12 cellular contexts compared by ENCODE assay signal in genomic region chr16:2854700-2855309, GRCh38. TPM values are rescaled to one million over a fixed set of nuclear protein-coding genes. Genes with fewer than 3 reads are reported as not detected.
DNase-seq lines count a peak whose midpoint lies in the region; ATAC-seq, FAIRE-seq and TF ChIP-seq lines count a peak whose summit lies in the region.
"Had no signal": no experiment of that assay in that cellular context is flagged by ENCODE, and none has a peak within 500 bp of the region (broad histone marks: within the 10 kb centered on the region; RNA-seq: fewer than 3 reads in every experiment).

No MANE protein-coding gene starts in this region.

- no peaks in the 10 kb centered on the region for H3K36me3 ChIP-seq in heart right ventricle
- H3K36me3 ChIP-seq in PC-3 (ENCODE audit: low read depth, low read length): 0 out of 2 replicates have a peak, but pooled peaks cover 3% of the 10 kb centered on the region
- H3K36me3 ChIP-seq in upper lobe of right lung: no peaks in the 10 kb centered on the region
- no peaks in the 10 kb centered on the region for H3K36me3 ChIP-seq in kidney (ENCODE audit: control insufficient read depth in 1 of 2, insufficient read depth in 2 of 2, low read length in 2 of 2)

- peaks cover 0 to 14% (median 0%) of the 10 kb centered on the region in 11 donors for H3K9me3 ChIP-seq in heart right ventricle
- no peaks in the 10 kb centered on the region for H3K9me3 ChIP-seq in PC-3 (ENCODE audit: low read length)
- no peaks in the 10 kb centered on the region for H3K9me3 ChIP-seq in upper lobe of right lung
- peaks cover 2 to 6% of the 10 kb centered on the region in 2 donors for H3K9me3 ChIP-seq in kidney (ENCODE audit: control insufficient read depth in 1 of 2, low read length in 2 of 2)
- H3K9me3 ChIP-seq: tibial artery had no signal

- POLR2A ChIA-PET in PC-3 (lab: Charles Lee; ENCODE audit: unreplicated experiment): no interaction called here

- FAIRE-seq in kidney (lab: Jason Lieb, UNC): no peak

- H3K9ac ChIP-seq in PC-3 (ENCODE audit: low read length): no peak overlapping the region
- H3K9ac ChIP-seq in kidney (ENCODE audit: low read length in 2 of 2): no peak overlapping the region

- no peaks in the 10 kb centered on the region for H4K20me1 ChIP-seq in PC-3 (ENCODE audit: low read length)

- H3K4me2 ChIP-seq in PC-3 (ENCODE audit: low read length): no peak overlapping the region

- H3F3A ChIP-seq in PC-3 (ENCODE audit: low read length, unreplicated experiment): no peaks in the 10 kb centered on the region

- CTCF ChIA-PET in PC-3 (lab: Charles Lee): interaction anchor here (0.6 kb wide), 2 partner anchors 13 to 28 kb away, joined by 3 to 4 read pairs; partner anchors contain the start of gene FLYWCH2

- TF ChIP-seq CTCF in heart right ventricle (IDR thresholded peaks at IDR 0.05) (peak in 5 of 9 donors; percentile 17 to 37 (median 19)), PC-3 (conservative IDR thresholded peaks at IDR 0.05; ENCODE audit: low read depth, low read length) (peak; percentile 79), fibroblast of pulmonary artery (IDR thresholded peaks at IDR 0.05; ENCODE audit: low read length, missing control alignments) (peak; percentile 54), upper lobe of right lung (IDR thresholded peaks at IDR 0.05) (peak; percentile 43), kidney (IDR thresholded peaks at IDR 0.05; ENCODE audit: borderline replicate concordance, extremely low read depth, insufficient read depth) (no peak)

- H2AFZ ChIP-seq in PC-3 (ENCODE audit: low read length): no peak overlapping the region

- H3K27ac ChIP-seq in heart right ventricle (no peak overlapping the region), PC-3 (ENCODE audit: low read length) (no peak overlapping the region), upper lobe of right lung (no peak overlapping the region), kidney (ENCODE audit: low read depth in 2 of 2, low read length in 2 of 2) (no peak overlapping the region)
- H3K27ac ChIP-seq: tibial artery had no signal

- intact Hi-C loops in heart right ventricle (cut with DNase I) (no loop called here), Right ventricle myocardium inferior (cut with DNase I) (no loop called here), PC-3 (cut with micrococcal nuclease) (loop anchor here (1.0 kb wide), 1 partner anchor 13 kb away; no protein-coding TSS in a partner anchor), upper lobe of right lung (cut with DNase I) (no loop called here), kidney (cut with DNase I) (no loop called here)

- ATAC-seq in heart right ventricle (no peak), Right ventricle myocardium inferior (no peak), PC-3 (no peak), upper lobe of right lung (no peak), GM21360 (IDR thresholded peaks at IDR 0.05; ENCODE audit: unreplicated experiment) (no peak)

- peaks cover 6% of the 10 kb centered on the region; the same call in 1 of the 2 replicates for H3K79me2 ChIP-seq in PC-3 (ENCODE audit: low read length)

- no peak overlapping the region for H3K4me3 ChIP-seq in heart right ventricle
- no peak overlapping the region for H3K4me3 ChIP-seq in PC-3 (ENCODE audit: low read length)
- H3K4me3 ChIP-seq in fibroblast of pulmonary artery (replicated peaks; ENCODE audit: low read depth, low read length): no peak overlapping the region
- no peak overlapping the region for H3K4me3 ChIP-seq in upper lobe of right lung
- no peak overlapping the region for H3K4me3 ChIP-seq in kidney (ENCODE audit: low read length in 2 of 2)
- H3K4me3 ChIP-seq: tibial artery had no signal

- WGBS in heart right ventricle, 2 donors: 61 to 65% methylated on average over 5 of the region's 5 CpGs

- BruUV-seq in PC-3 (replicated peaks; lab: Mats Ljungman, UMichigan): no TSS peak

- no peaks in the 10 kb centered on the region for H3K9me2 ChIP-seq in PC-3 (replicated peaks; ENCODE audit: low read length)

- peaks cover 0 to 9% (median 0%) of the 10 kb centered on the region in 9 donors for H3K4me1 ChIP-seq in heart right ventricle
- peaks cover 21% of the 10 kb centered on the region for H3K4me1 ChIP-seq in PC-3 (ENCODE audit: insufficient read depth, low read length)
- H3K4me1 ChIP-seq in upper lobe of right lung: no peaks in the 10 kb centered on the region
- no peaks in the 10 kb centered on the region for H3K4me1 ChIP-seq in kidney (ENCODE audit: control insufficient read depth in 1 of 2, insufficient read depth in 1 of 2, low read depth in 1 of 2, low read length in 2 of 2)

- DNase-seq in heart right ventricle (no peak), Right ventricle myocardium inferior (ENCODE audit: missing footprints) (no peak), PC-3 (peak; percentile 51), fibroblast of pulmonary artery (ENCODE audit: low read depth) (no peak), upper lobe of right lung (no peak), NCI-H748 treated with DMSO at 0.1 percent for 48 hours (lab: John Stamatoyannopoulos, UW) (no peak), kidney (no peak)
- DNase-seq: COR-L47, NCI-H345 had no signal

- H3K27me3 ChIP-seq in heart right ventricle (peaks cover 7 to 68% (median 50%) of the 10 kb centered on the region in 7 donors), PC-3 (ENCODE audit: low read length) (no peaks in the 10 kb centered on the region), upper lobe of right lung (peaks cover 26% of the 10 kb centered on the region)

RNA-seq across cellular contexts. Expression of gene PRSS22, which starts 3.2 kb away (rescaled TPM):
- total RNA-seq in heart right ventricle: under 1 TPM in 1 of 10 donors, not detected in 9; 0.21 TPM
- polyA plus RNA-seq in heart right ventricle: not detected
- total RNA-seq in Right ventricle myocardium inferior: not detected
- 36.9 and 42.5 TPM in 2 replicates for total RNA-seq in PC-3 (2014; rRNA removed)
- 15.2 TPM for total RNA-seq in upper lobe of right lung
- 30.8 TPM for total RNA-seq in kidney
- 11.0 TPM for polyA plus RNA-seq in kidney (ENCODE audit: insufficient read depth, low read depth, low replicate concordance)

RNA-seq across cellular contexts. Expression of gene ZG16B, which starts 24.7 kb away (rescaled TPM):
- total RNA-seq in heart right ventricle: under 1 TPM in 2 of 10 donors, not detected in 8; 0.44 to 0.88 TPM
- under 1 TPM in 1 of 2 donors, not detected in 1; 0.07 TPM for polyA plus RNA-seq in heart right ventricle
- 0.35 TPM for total RNA-seq in Right ventricle myocardium inferior
- 8.6 and 17.0 TPM in 2 replicates for total RNA-seq in PC-3 (2014; rRNA removed)
- not detected for total RNA-seq in upper lobe of right lung
- total RNA-seq in kidney: 0.98 TPM
- 0.69 TPM for polyA plus RNA-seq in kidney (ENCODE audit: insufficient read depth, low read depth, low replicate concordance)

RNA-seq across cellular contexts. Expression of gene FLYWCH2, which starts 28.2 kb away (rescaled TPM):
- 10 to 100 TPM; 18.1 to 28.9 (median 21.9) TPM for total RNA-seq in heart right ventricle
- polyA plus RNA-seq in heart right ventricle: 10 to 100 TPM; 36.8 to 65.7 TPM
- total RNA-seq in Right ventricle myocardium inferior: 31.3 TPM
- 92.0 and 100 TPM in 2 replicates for total RNA-seq in PC-3 (2014; rRNA removed)
- 29.0 TPM for total RNA-seq in upper lobe of right lung
- 31.3 TPM for total RNA-seq in kidney
- polyA plus RNA-seq in kidney (ENCODE audit: insufficient read depth, low read depth, low replicate concordance): 52.5 TPM

RNA-seq across cellular contexts. Expression of gene PRSS21, which starts 37.8 kb away (rescaled TPM):
- total RNA-seq in heart right ventricle: under 1 TPM in 1 of 10 donors, not detected in 9; 0.20 TPM
- polyA plus RNA-seq in heart right ventricle: not detected
- not detected for total RNA-seq in Right ventricle myocardium inferior
- not detected in 2 replicates for total RNA-seq in PC-3 (2014; rRNA removed)
- 17.1 TPM for total RNA-seq in upper lobe of right lung
- total RNA-seq in kidney: 0.54 TPM
- polyA plus RNA-seq in kidney (ENCODE audit: insufficient read depth, low read depth, low replicate concordance): not detected

RNA-seq across cellular contexts. Expression of gene PRSS41, which starts 56.5 kb away (rescaled TPM):
- total RNA-seq in heart right ventricle (not detected), Right ventricle myocardium inferior (not detected), PC-3 (2014; rRNA removed) (not detected in 2 replicates), upper lobe of right lung (not detected), kidney (not detected)
- polyA plus RNA-seq in heart right ventricle (not detected), kidney (ENCODE audit: insufficient read depth, low read depth, low replicate concordance) (not detected)
- total RNA-seq: lower leg skin had no signal

Comparison
In these comparisons a context has a peak if more than half of its experiments do, and no peak if none do; other contexts are left out.
1. RNA of gene PRSS22, which starts 3.2 kb away (total RNA-seq): 36.9 to 42.5 TPM in PC-3, 30.8 TPM in kidney (single experiment) and 15.2 TPM in upper lobe of right lung (single experiment); 0.21 TPM in heart right ventricle and not detected in Right ventricle myocardium inferior (single experiment); every median in the first group is over 10 times any median in the second.